ENCODE assay signal across 30 cellular contexts in genomic region chr6:119799633-119800032, GRCh38.
"Had no signal": no experiment of that assay in that cellular context is flagged by ENCODE, and none has a peak within 500 bp of the region (broad histone marks: within the 10 kb centered on the region; RNA-seq: fewer than 3 reads in every experiment).

No MANE protein-coding gene starts in this region.

- H3K9me3 ChIP-seq: esophagus squamous epithelium, heart right ventricle, left ventricle myocardium inferior, lower lobe of right lung, mucosa of descending colon, neutrophil, pancreas, right lobe of liver, suprapubic skin, transverse colon, upper lobe of right lung, uterus had no signal

- H3K4me1 ChIP-seq: esophagus squamous epithelium, lower lobe of right lung, pancreas, right lobe of liver, suprapubic skin, transverse colon, upper lobe of right lung, uterus had no signal

- DNase-seq: cortex of kidney; effector memory CD8-positive, alpha-beta T cell; erythroblast; esophagus squamous epithelium; foreskin melanocyte; glutamatergic neuron; heart right ventricle; hippocampal formation; immature natural killer cell; islet precursor cell; kidney glomerular epithelial cell; left colon; left ventricle myocardium inferior; lower lobe of right lung; mucosa of descending colon; naive B cell; pancreas; right lobe of liver; small intestine; stimulated activated CD4-positive, alpha-beta T cell treated with anti-CD3 and anti-CD28 coated beads, Interleukin-12 subunit alpha, Interleukin-12 subunit beta, amount 100 ng/mL, for 4 hours; stimulated activated CD4-positive, alpha-beta T cell treated with anti-CD3 and anti-CD28 coated beads, Interleukin-1b, Interleukin-23, amount 100 ng/mL, for 48 hours; stimulated activated CD4-positive, alpha-beta T cell treated with anti-CD3 and anti-CD28 coated beads, Interleukin-4, amount 100 ng/mL, for 1 hour; stimulated activated CD8-positive, alpha-beta memory T cell treated with anti-CD3 and anti-CD28 coated beads, Interleukin-4, amount 100 ng/mL, for 48 hours; stimulated activated naive CD4-positive, alpha-beta T cell; stimulated activated naive CD8-positive, alpha-beta T cell treated with anti-CD3 and anti-CD28 coated beads, Interleukin-15, amount 100 ng/mL, for 72 hours; transverse colon; upper lobe of right lung; uterus had no signal

- H3K27ac ChIP-seq: esophagus squamous epithelium, heart right ventricle, left ventricle myocardium inferior, lower lobe of right lung, neutrophil, pancreas, right lobe of liver, suprapubic skin, transverse colon, upper lobe of right lung, uterus had no signal

- H3K4me3 ChIP-seq: esophagus squamous epithelium, heart right ventricle, left ventricle myocardium inferior, lower lobe of right lung, mucosa of descending colon, pancreas, right lobe of liver, suprapubic skin, transverse colon, upper lobe of right lung, uterus had no signal

- H3K27me3 ChIP-seq: esophagus squamous epithelium, heart right ventricle, neutrophil, pancreas, right lobe of liver, suprapubic skin, transverse colon, upper lobe of right lung, uterus had no signal

- H3K36me3 ChIP-seq: esophagus squamous epithelium, heart right ventricle, left ventricle myocardium inferior, lower lobe of right lung, neutrophil, pancreas, right lobe of liver, suprapubic skin, transverse colon, upper lobe of right lung, uterus had no signal
